Comparison of ENCODE assay signal across 22 cellular contexts in the genomic region with DNA sequence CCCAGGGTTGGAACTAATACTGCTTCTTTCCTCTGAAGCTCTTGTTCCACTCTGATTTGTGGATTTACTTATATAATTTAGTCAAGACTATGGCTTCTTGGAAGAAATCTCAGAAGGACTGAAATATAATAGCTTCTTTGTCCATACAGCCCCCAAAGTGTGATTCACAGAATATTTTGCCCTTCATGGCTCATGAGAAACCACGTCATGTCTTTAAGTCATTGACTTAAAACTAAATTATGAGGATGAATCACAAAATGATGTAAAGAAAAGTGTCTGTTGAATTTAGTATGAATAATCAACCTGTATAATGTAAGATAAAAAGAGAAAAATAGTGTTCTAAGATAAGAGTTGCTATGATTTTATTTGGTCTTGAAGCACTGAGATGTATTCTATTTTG. TPM values are rescaled to one million over a fixed set of nuclear protein-coding genes. Genes with fewer than 3 reads are reported as not detected.
DNase-seq lines count a peak whose midpoint lies in the region; ATAC-seq and TF ChIP-seq lines count a peak whose summit lies in the region.
"Had no signal": no experiment of that assay in that cellular context is flagged by ENCODE, and none has a peak within 500 bp of the region (broad histone marks: within the 10 kb centered on the region; RNA-seq: fewer than 3 reads in every experiment).

No MANE protein-coding gene starts in this region.

- H3K4me3 Mint-ChIP-seq in CD8-positive, alpha-beta memory T cell, result no peak overlapping the region
- H3K4me3 Mint-ChIP-seq: activated CD8-positive, alpha-beta T cell treated with anti-CD3 and anti-CD28 coated beads for 36 hours; activated T-helper 1 cell treated with anti-CD3 and anti-CD28 coated beads, Interleukin-12 subunit alpha, Interleukin-12 subunit beta, Interleukin-2, Interleukin-4 antibody, amounts not matched to agents 30 ng/mL and 10 ng/mL and 1 ng/mL, durations not matched to agents 14 hours and 24 hours and 36 hours; B cell; T-helper 1 cell treated with Interleukin-12 subunit alpha and Interleukin-12 subunit beta and Interleukin-4 antibody, amounts not matched to agents 30 μg/mL and 1 μg/mL, for 36 hours had no signal

- H3K27me3 ChIP-seq in RWPE2 (ENCODE audit: insufficient read depth, poor library complexity, severe bottlenecking), result no peaks in the 10 kb centered on the region
- H3K27me3 ChIP-seq in effector memory CD4-positive, alpha-beta T cell (replicated peaks; ENCODE audit: control insufficient read depth, insufficient read depth, low read length, poor library complexity, severe bottlenecking), result no peaks in the 10 kb centered on the region
- H3K27me3 ChIP-seq in CD8-positive, alpha-beta memory T cell (ENCODE audit: insufficient read depth, low read length, poor library complexity, severe bottlenecking), result no peaks in the 10 kb centered on the region
- H3K27me3 ChIP-seq: gastroesophageal sphincter had no signal

- H3K36me3 Mint-ChIP-seq in CD8-positive, alpha-beta memory T cell, result peaks cover 0 to 10% (median 0%) of the 10 kb centered on the region in 3 donors

- DNase-seq in EH (ENCODE audit: low read depth), result peak; percentile 63
- no peak for DNase-seq in RWPE2 (ENCODE audit: low spot score)
- DNase-seq in fibroblast of gingiva (ENCODE audit: low read depth), result peak; percentile 19
- DNase-seq in retinal pigment epithelial cell (ENCODE audit: low read depth), result peak; percentile 37
- DNase-seq in NK-92 treated with Interleukin-12 subunit alpha and Interleukin-12 subunit beta, amount 100 ng/mL, for 24 hours (lab: John Stamatoyannopoulos, UW), result no peak
- no peak for DNase-seq in effector memory CD4-positive, alpha-beta T cell
- DNase-seq in CD8-positive, alpha-beta memory T cell, result no peak
- DNase-seq: activated CD8-positive, alpha-beta T cell treated with anti-CD3 and anti-CD28 coated beads for 36 hours; DMS153; effector CD8-positive, alpha-beta T cell; Karpas-422; left ventricle myocardium inferior; NCI-H2171; stimulated activated CD4-positive, alpha-beta T cell treated with anti-CD3 and anti-CD28 coated beads, Interleukin-4, amount 100 ng/mL, for 4 hours; stimulated activated CD8-positive, alpha-beta memory T cell treated with anti-CD3 and anti-CD28 coated beads, Interleukin-4, amount 100 ng/mL, for 48 hours; WERI-Rb-1 had no signal

- POLR2A ChIA-PET in CD8-positive, alpha-beta memory T cell (lab: Charles Lee), result no interaction called here

- H3K9me3 ChIP-seq in RWPE2 (ENCODE audit: severe bottlenecking), result no peaks in the 10 kb centered on the region
- no peaks in the 10 kb centered on the region for H3K9me3 ChIP-seq in effector memory CD4-positive, alpha-beta T cell (ENCODE audit: control insufficient read depth, low read length)
- no peaks in the 10 kb centered on the region for H3K9me3 ChIP-seq in CD8-positive, alpha-beta memory T cell (ENCODE audit: low read length)
- H3K9me3 ChIP-seq: gastroesophageal sphincter, HAP-1, left ventricle myocardium inferior had no signal

- CTCF ChIA-PET in CD8-positive, alpha-beta memory T cell (lab: Charles Lee), result no interaction called here

- no peak for TF ChIP-seq CTCF in RWPE2 (IDR thresholded peaks at IDR 0.05; ENCODE audit: poor library complexity, severe bottlenecking)
- TF ChIP-seq CTCF in retinal pigment epithelial cell (conservative IDR thresholded peaks at IDR 0.05; ENCODE audit: low read depth, low read length), result no peak

- ATAC-seq in RWPE2 (ENCODE audit: low read depth), result peak; percentile 11; the same call in 1 of the 3 replicates
- ATAC-seq in GM18858 (IDR thresholded peaks at IDR 0.05; ENCODE audit: unreplicated experiment), result no peak
- ATAC-seq: activated CD8-positive, alpha-beta T cell treated with anti-CD3 and anti-CD28 coated beads for 36 hours; gastroesophageal sphincter had no signal

- H3K4me1 Mint-ChIP-seq in CD8-positive, alpha-beta memory T cell, result peaks cover 0 to 6% (median 0%) of the 10 kb centered on the region in 3 donors
- H3K4me1 Mint-ChIP-seq: B cell had no signal

- H3K27ac Mint-ChIP-seq in CD8-positive, alpha-beta memory T cell, result no peak overlapping the region
- H3K27ac Mint-ChIP-seq: activated CD8-positive, alpha-beta T cell treated with anti-CD3 and anti-CD28 coated beads for 36 hours; activated T-helper 1 cell treated with anti-CD3 and anti-CD28 coated beads, Interleukin-12 subunit alpha, Interleukin-12 subunit beta, Interleukin-2, Interleukin-4 antibody, amounts not matched to agents 30 ng/mL and 10 ng/mL and 1 ng/mL, durations not matched to agents 14 hours and 24 hours and 36 hours; B cell; T-helper 1 cell treated with Interleukin-12 subunit alpha and Interleukin-12 subunit beta and Interleukin-4 antibody, amounts not matched to agents 30 μg/mL and 1 μg/mL, for 36 hours had no signal

- H3K4me3 ChIP-seq in RWPE2 (ENCODE audit: severe bottlenecking) (no peak overlapping the region), retinal pigment epithelial cell (ENCODE audit: low read length) (no peak overlapping the region)
- H3K4me3 ChIP-seq in effector memory CD4-positive, alpha-beta T cell (ENCODE audit: insufficient read depth, low read depth, low read length, poor library complexity, severe bottlenecking), result no peak overlapping the region
- no peak overlapping the region for H3K4me3 ChIP-seq in CD8-positive, alpha-beta memory T cell (ENCODE audit: low read length)
- H3K4me3 ChIP-seq: gastroesophageal sphincter, HAP-1, left ventricle myocardium inferior had no signal

- H3K4me1 ChIP-seq in RWPE2 (ENCODE audit: insufficient read depth, poor library complexity, severe bottlenecking), result peaks cover 27% of the 10 kb centered on the region
- H3K4me1 ChIP-seq in effector memory CD4-positive, alpha-beta T cell (ENCODE audit: control insufficient read depth, insufficient read depth, low read length, poor library complexity, severe bottlenecking), result no peaks in the 10 kb centered on the region
- no peaks in the 10 kb centered on the region for H3K4me1 ChIP-seq in CD8-positive, alpha-beta memory T cell (ENCODE audit: insufficient read depth, low read length)
- H3K4me1 ChIP-seq: gastroesophageal sphincter, left ventricle myocardium inferior had no signal

- peak overlapping the region; percentile 91 for H3K27ac ChIP-seq in RWPE2 (ENCODE audit: poor library complexity, severe bottlenecking)
- H3K27ac ChIP-seq in effector memory CD4-positive, alpha-beta T cell (ENCODE audit: insufficient read depth, low read length, poor library complexity, severe bottlenecking), result no peak overlapping the region
- H3K27ac ChIP-seq in CD8-positive, alpha-beta memory T cell (ENCODE audit: low read depth, low read length), result no peak overlapping the region
- H3K27ac ChIP-seq: gastroesophageal sphincter, left ventricle myocardium inferior, WERI-Rb-1 had no signal

- no peaks in the 10 kb centered on the region for H3K9me3 Mint-ChIP-seq in CD8-positive, alpha-beta memory T cell
- H3K9me3 Mint-ChIP-seq: activated CD8-positive, alpha-beta T cell treated with anti-CD3 and anti-CD28 coated beads for 36 hours; activated T-helper 1 cell treated with anti-CD3 and anti-CD28 coated beads, Interleukin-12 subunit alpha, Interleukin-12 subunit beta, Interleukin-2, Interleukin-4 antibody, amounts not matched to agents 30 ng/mL and 10 ng/mL and 1 ng/mL, durations not matched to agents 14 hours and 24 hours and 36 hours had no signal

- no peaks in the 10 kb centered on the region for H3K27me3 Mint-ChIP-seq in CD8-positive, alpha-beta memory T cell
- H3K27me3 Mint-ChIP-seq: activated CD8-positive, alpha-beta T cell treated with anti-CD3 and anti-CD28 coated beads for 36 hours; B cell had no signal

- H3K36me3 ChIP-seq in RWPE2 (ENCODE audit: low read depth), result no peaks in the 10 kb centered on the region
- H3K36me3 ChIP-seq in effector memory CD4-positive, alpha-beta T cell (ENCODE audit: control insufficient read depth, insufficient read depth, low read length), result no peaks in the 10 kb centered on the region
- no peaks in the 10 kb centered on the region for H3K36me3 ChIP-seq in CD8-positive, alpha-beta memory T cell (ENCODE audit: insufficient read depth, low read length)
- H3K36me3 ChIP-seq: gastroesophageal sphincter, HAP-1, left ventricle myocardium inferior, WERI-Rb-1 had no signal

RNA-seq across cellular contexts. Expression of a gene that starts 43.3 kb away (rescaled TPM):
- total RNA-seq in CD8-positive, alpha-beta memory T cell, result 10 to 100 TPM; 15.1 to 16.8 TPM
- polyA plus RNA-seq in CD8-positive, alpha-beta memory T cell, result 40.7 TPM

Comparison
In these comparisons a context has a peak if more than half of its experiments do, and no peak if none do; other contexts are left out.
1. DNase-seq: peak in EH (single experiment), fibroblast of gingiva (single experiment) and retinal pigment epithelial cell (single experiment); none in RWPE2 (single experiment), NK-92 treated with Interleukin-12 subunit alpha and Interleukin-12 subunit beta, amount 100 ng/mL, for 24 hours (single experiment), effector memory CD4-positive, alpha-beta T cell (0 of 3) and CD8-positive, alpha-beta memory T cell (0 of 5).